13 cellular contexts compared by ENCODE assay signal in the genomic region with DNA sequence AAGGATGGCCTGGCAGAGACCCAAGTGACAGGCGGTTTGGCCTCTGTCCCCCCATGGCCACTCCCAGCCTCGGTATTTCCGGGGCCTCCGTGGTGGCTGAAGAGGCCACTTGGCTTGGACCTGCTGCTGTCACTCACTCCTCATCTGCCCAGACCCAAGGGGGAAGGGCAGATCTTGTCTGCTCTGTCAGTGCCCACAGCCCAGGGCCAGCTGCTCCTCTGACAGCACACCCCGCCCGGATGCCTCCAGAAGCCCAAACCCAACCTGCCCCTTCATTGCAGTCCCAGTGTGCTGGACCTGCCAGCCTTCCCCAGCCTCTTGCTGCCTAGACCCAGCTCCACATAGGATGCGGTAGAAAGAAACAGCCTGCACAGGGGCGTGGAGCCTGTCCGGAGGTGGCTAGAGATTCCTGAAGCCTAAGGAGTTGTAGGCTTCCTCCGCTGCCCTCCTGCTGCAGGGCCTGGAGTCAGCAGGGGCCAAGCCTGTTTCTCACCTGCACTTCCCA. TPM values are rescaled to one million over a fixed set of nuclear protein-coding genes. Genes with fewer than 3 reads are reported as not detected.
A peak's percentile ranks its signal among the peaks of the same experiment; 100 is the strongest.
DNase-seq lines count a peak whose midpoint lies in the region; ATAC-seq, FAIRE-seq and TF ChIP-seq lines count a peak whose summit lies in the region.
"Had no signal": no experiment of that assay in that cellular context is flagged by ENCODE, and none has a peak within 500 bp of the region (broad histone marks: within the 10 kb centered on the region; RNA-seq: fewer than 3 reads in every experiment).

No MANE protein-coding gene starts in this region.

- in situ Hi-C loops in K562 (cut with MboI), result loop anchor here (25.0 kb wide), 1 partner anchor 1402 kb away; no protein-coding TSS in a partner anchor

- H3K4me3 ChIP-seq in Caco-2 (ENCODE audit: low read depth, low read length) (no peak overlapping the region), HUES6 (ENCODE audit: low read depth, low read length) (no peak overlapping the region), K562 (no peak overlapping the region)

- H3K4me3 Mint-ChIP-seq in Caco-2 (ENCODE audit: unreplicated experiment), result no peak overlapping the region
- no peak overlapping the region for H3K4me3 Mint-ChIP-seq in mesothelial cell of epicardium
- H3K4me3 Mint-ChIP-seq: B cell, memory B cell had no signal

- peak; percentile 18 to 44 for DNase-seq in Caco-2
- DNase-seq in K562 (ENCODE audit: extremely low read depth in 1 of 4, low spot score in 3 of 4), result peak in 2 of 4 experiments; percentile 15 to 34
- DNase-seq in mesothelial cell of epicardium (ENCODE audit: low spot score in 2 of 2, unreplicated experiment in 2 of 2), result no peak
- DNase-seq in cerebellar nuclear complex (lab: John Stamatoyannopoulos, UW), result no peak
- no peak for DNase-seq in NCI-H1105 (lab: John Stamatoyannopoulos, UW)
- no peak for DNase-seq in activated CD4-positive, CD25-positive, alpha-beta regulatory T cell treated with anti-CD3 and anti-CD28 coated beads, Interleukin-2, amount 50 U/mL, for 72 hours
- DNase-seq: activated CD4-positive, alpha-beta T cell treated with anti-CD3 and anti-CD28 coated beads, Interleukin-2, amount 50 U/mL, for 48 hours; stimulated activated CD4-positive, alpha-beta T cell treated with anti-CD3 and anti-CD28 coated beads, Interleukin-4, amount 100 ng/mL, for 24 hours had no signal

- H3K4me2 ChIP-seq in K562 (ENCODE audit: insufficient read depth, low read length), result no peak overlapping the region

- H3K4me1 ChIP-seq in Caco-2, result peaks cover 7% of the 10 kb centered on the region
- H3K4me1 ChIP-seq in HUES6 (ENCODE audit: control insufficient read depth, insufficient read depth, low read length), result peaks cover 58% of the 10 kb centered on the region
- peaks cover 0 to 5% of the 10 kb centered on the region in 2 experiments; a peak in 3 of 5 replicates for H3K4me1 ChIP-seq in K562 (replicated peaks in 1 of 2; ENCODE audit: control insufficient read depth in 2 of 2, insufficient read depth in 2 of 2, low read length in 2 of 2)

- TF ChIP-seq CTCF in Caco-2 (IDR thresholded peaks at IDR 0.05; ENCODE audit: insufficient read depth in 1 of 2, low read depth in 1 of 2, low read length in 1 of 2, severe bottlenecking in 1 of 2, unreplicated experiment in 1 of 2) (no peak), K562 (IDR thresholded peaks at IDR 0.05 in 2 of 3, conservative IDR thresholded peaks at IDR 0.05 in 1 of 3; ENCODE audit: insufficient read depth in 2 of 3, low read depth in 1 of 3, low read length in 3 of 3) (no peak), mesothelial cell of epicardium (IDR thresholded peaks at IDR 0.05; ENCODE audit: unreplicated experiment) (no peak)

- BruUV-seq in Caco-2 (replicated peaks; lab: Mats Ljungman, UMichigan) (no TSS peak), K562 (replicated peaks; lab: Mats Ljungman, UMichigan) (no TSS peak)

- peaks cover 7% of the 10 kb centered on the region for H3K4me1 Mint-ChIP-seq in Caco-2 (ENCODE audit: low read depth, unreplicated experiment)
- H3K4me1 Mint-ChIP-seq in mesothelial cell of epicardium, result peaks cover 49% of the 10 kb centered on the region

- H3K27me3 Mint-ChIP-seq in Caco-2 (ENCODE audit: insufficient read depth, unreplicated experiment) (no peaks in the 10 kb centered on the region), mesothelial cell of epicardium (ENCODE audit: low read depth) (no peaks in the 10 kb centered on the region)
- H3K27me3 Mint-ChIP-seq: B cell had no signal

- H3K27ac Mint-ChIP-seq in Caco-2 (ENCODE audit: unreplicated experiment) (no peak overlapping the region), mesothelial cell of epicardium (peak overlapping the region; percentile 81)
- H3K27ac Mint-ChIP-seq: B cell, memory B cell had no signal

- no peaks in the 10 kb centered on the region for H3K27me3 ChIP-seq in Caco-2 (replicated peaks; ENCODE audit: control insufficient read depth, insufficient read depth, low read length)
- H3K27me3 ChIP-seq in HUES6 (ENCODE audit: control insufficient read depth, insufficient read depth, low read length), result no peaks in the 10 kb centered on the region
- peaks cover 35 to 75% of the 10 kb centered on the region in 2 experiments; a peak in 4 of 5 replicates for H3K27me3 ChIP-seq in K562 (ENCODE audit: control insufficient read depth in 2 of 2, insufficient read depth in 2 of 2, low read length in 2 of 2)

- TF ChIP-seq POLR2A in K562 (conservative IDR thresholded peaks at IDR 0.05), result no peak

- H3K36me3 Mint-ChIP-seq in Caco-2 (ENCODE audit: insufficient read depth, unreplicated experiment) (no peaks in the 10 kb centered on the region), mesothelial cell of epicardium (no peaks in the 10 kb centered on the region)
- H3K36me3 Mint-ChIP-seq: memory B cell had no signal

- H3K36me3 ChIP-seq in Caco-2 (ENCODE audit: control insufficient read depth, insufficient read depth, low read length), result no peaks in the 10 kb centered on the region
- no peaks in the 10 kb centered on the region for H3K36me3 ChIP-seq in HUES6 (ENCODE audit: control insufficient read depth, insufficient read depth, low read length)
- no peaks in the 10 kb centered on the region for H3K36me3 ChIP-seq in K562 (ENCODE audit: control insufficient read depth, insufficient read depth, low read length)

- CTCF ChIA-PET in Caco-2 (lab: Charles Lee) (no interaction called here), K562 (lab: Yijun Ruan, JAX; ENCODE audit: low intra/inter-chr PET ratio) (no interaction called here)

- POLR2A ChIA-PET in Caco-2 (lab: Charles Lee) (interaction anchor here (0.5 kb wide), 1 partner anchor 16 kb away, joined by 11 read pairs; no protein-coding TSS in a partner anchor), K562 (lab: Yijun Ruan, JAX) (interaction anchor here (0.6 kb wide), 1 partner anchor 69 kb away, joined by 3 read pairs; no protein-coding TSS in a partner anchor)

- no peak for TF ChIP-seq EP300 in K562 (IDR thresholded peaks at IDR 0.05; ENCODE audit: low read length)

- peak; percentile 50 for ATAC-seq in K562
- ATAC-seq in HG02623 (IDR thresholded peaks at IDR 0.05; ENCODE audit: unreplicated experiment), result no peak

- H3K9me1 ChIP-seq in K562 (ENCODE audit: control insufficient read depth, insufficient read depth, low read length), result no peaks in the 10 kb centered on the region

- H3K9me3 Mint-ChIP-seq in Caco-2 (ENCODE audit: unreplicated experiment) (no peaks in the 10 kb centered on the region), mesothelial cell of epicardium (no peaks in the 10 kb centered on the region)
- H3K9me3 Mint-ChIP-seq: memory B cell had no signal

- no peak overlapping the region for H2AFZ ChIP-seq in K562 (ENCODE audit: low read depth, low read length)

- H3K27ac ChIP-seq in HUES6 (ENCODE audit: low read depth, low read length), result no peak overlapping the region; the same call in 1 of the 2 replicates
- no peak overlapping the region for H3K27ac ChIP-seq in K562 (ENCODE audit: extremely low read depth, low read depth, low read length)

- no peaks in the 10 kb centered on the region for H3K79me2 ChIP-seq in K562 (ENCODE audit: control insufficient read depth, insufficient read depth, low read length)

- H4K20me1 ChIP-seq in K562 (replicated peaks; ENCODE audit: control insufficient read depth, insufficient read depth, low read length), result 0 out of 2 replicates have a peak, but pooled peaks cover 4% of the 10 kb centered on the region

- no peaks in the 10 kb centered on the region for H3K9me3 ChIP-seq in Caco-2
- H3K9me3 ChIP-seq in HUES6 (ENCODE audit: control insufficient read depth, insufficient read depth, low read depth, low read length), result no peaks in the 10 kb centered on the region
- no peaks in the 10 kb centered on the region for H3K9me3 ChIP-seq in K562 (replicated peaks; ENCODE audit: control insufficient read depth, insufficient read depth, low read depth, low read length)

- H3K9ac ChIP-seq in HUES6 (ENCODE audit: low read length), result peak overlapping the region; percentile 6
- peak overlapping the region in 1 of 2 experiments; percentile 58; a peak in 2 of 4 replicates for H3K9ac ChIP-seq in K562 (ENCODE audit: insufficient read depth in 1 of 2, low read depth in 2 of 2, low read length in 2 of 2)

- TF ChIP-seq RAD21 in K562 (CRISPR knock-in tag; conservative IDR thresholded peaks at IDR 0.05 in 1 of 2, IDR thresholded peaks at IDR 0.05 in 1 of 2), result no peak

- 21% methylated on average over 6 of the region's 10 CpGs for WGBS in K562 (ENCODE audit: insufficient coverage, low coverage, missing lambda C conversion rate)

- intact Hi-C loops in Caco-2 (cut with micrococcal nuclease; ENCODE audit: unreplicated experiment), result no loop called here
- intact Hi-C loops in K562 (cut with micrococcal nuclease), result no loop called here

- no peak for FAIRE-seq in K562 (lab: Jason Lieb, UNC)
- FAIRE-seq: endometrium had no signal

TF ChIP-seq in K562, 482 proteins besides CTCF, POLR2A, EP300 and RAD21 (continues in another document):
- no peak for TF ChIP-seq ZNF583 (CRISPR knock-in tag; IDR thresholded peaks at IDR 0.05)

RNA-seq across cellular contexts. Expression of a gene that starts 52.0 kb away (rescaled TPM):
- total RNA-seq in Caco-2 (2022) (52.2 and 59.1 TPM in 2 replicates), K562 (2014; rRNA removed) (31.9 and 36.4 TPM in 2 replicates), K562 (2014; rRNA removed; fragmentation: Illumina TruSeq; extraction: Trizol) (19.8 and 22.1 TPM in 2 replicates), K562 (2015; rRNA removed; fragmentation: Illumina TruSeq; extraction: Trizol) (20.8 and 21.9 TPM in 2 replicates), K562 (2021) (24.4 and 29.0 TPM in 2 replicates), mesothelial cell of epicardium (67.6 to 68.9 TPM (median 68.4 TPM) in 3 replicates)
- total RNA-seq in K562 (2011; cell fraction: chromatin; rRNA removed; ENCODE audit: low replicate concordance), result 7.7 and 11.5 TPM in 2 replicates
- total RNA-seq in K562 (2011; cell fraction: nucleolus; rRNA removed), result 7.8 and 9.0 TPM in 2 replicates
- 10.5 and 11.5 TPM in 2 replicates for total RNA-seq in K562 (2011; cell fraction: nucleoplasm; rRNA removed)
- polyA plus RNA-seq in K562 (2011; rRNA removed) (13.5 and 19.5 TPM in 2 replicates), K562 (2014; fragmentation: Illumina TruSeq; extraction: Trizol) (15.8 and 23.4 TPM in 2 replicates), K562 (2014; fragmentation: Nextera tagmentation; extraction: Ambion mirVana) (1 to 10 TPM; 1.5 to 2.5 TPM), K562 (2014; rRNA removed) (39.1 and 43.4 TPM in 2 replicates)
- polyA plus RNA-seq in K562 (2011; cell fraction: cytosol; rRNA removed), result 15.3 and 15.8 TPM in 2 replicates
- 9.4 and 11.3 TPM in 2 replicates for polyA plus RNA-seq in K562 (2011; cell fraction: nucleus; rRNA removed)
- 24.1 and 29.7 TPM in 2 replicates for polyA plus RNA-seq in K562 (2012)
- polyA minus RNA-seq in K562 (2011; rRNA and poly(A)+ RNA removed), result 8.7 and 10.9 TPM in 2 replicates
- polyA minus RNA-seq in K562 (2011; cell fraction: cytosol; rRNA and poly(A)+ RNA removed), result 4.7 and 7.5 TPM in 2 replicates
- 3.4 and 4.9 TPM in 2 replicates for polyA minus RNA-seq in K562 (2011; cell fraction: nucleus; rRNA and poly(A)+ RNA removed)

Comparison
In these comparisons a context has a peak if more than half of its experiments do, and no peak if none do; other contexts are left out.
1. DNase-seq: peak in Caco-2 (2 of 2); none in mesothelial cell of epicardium (0 of 2), cerebellar nuclear complex (0 of 2), NCI-H1105 (single experiment) and activated CD4-positive, CD25-positive, alpha-beta regulatory T cell treated with anti-CD3 and anti-CD28 coated beads, Interleukin-2, amount 50 U/mL, for 72 hours (single experiment).